Comparison of ENCODE assay signal across 18 cellular contexts in genomic region chr21:31288191-31288590, GRCh38. TPM values are rescaled to one million over a fixed set of nuclear protein-coding genes. Genes with fewer than 3 reads are reported as not detected.
DNase-seq lines count a peak whose midpoint lies in the region; ATAC-seq and TF ChIP-seq lines count a peak whose summit lies in the region.
"Had no signal": no experiment of that assay in that cellular context is flagged by ENCODE, and none has a peak within 500 bp of the region (broad histone marks: within the 10 kb centered on the region; RNA-seq: fewer than 3 reads in every experiment).

No MANE protein-coding gene starts in this region.

- H3K4me1 Mint-ChIP-seq in activated T-cell treated with anti-CD3 and anti-CD28 coated beads, Interleukin-2, amount 50 U/mL, for 24 hours (ENCODE audit: low read depth) = peaks cover 35% of the 10 kb centered on the region
- H3K4me1 Mint-ChIP-seq in activated T-cell treated with anti-CD3 and anti-CD28 coated beads, Interleukin-2, amount 50 U/mL, for 72 hours (ENCODE audit: low read depth) = peaks cover 28% of the 10 kb centered on the region
- H3K4me1 Mint-ChIP-seq in activated T-helper 17 cell treated with anti-CD3 and anti-CD28 coated beads, Interleukin-2, amount 50 U/mL, for 72 hours = peaks cover 8% of the 10 kb centered on the region
- H3K4me1 Mint-ChIP-seq: B cell had no signal

- no peaks in the 10 kb centered on the region for H3K79me2 ChIP-seq in HCT116 (ENCODE audit: insufficient read depth, low read length)

- BruUV-seq in HCT116 (replicated peaks; lab: Mats Ljungman, UMichigan) = no TSS peak

- H3K27ac ChIP-seq in HCT116 (ENCODE audit: low read depth, low read length) = no peak overlapping the region
- H3K27ac ChIP-seq: 22Rv1; A549; BLaER1 treated with 17β-estradiol and CSF1 and Interleukin-3, amounts not matched to agents 10 nM and 100 nM; C4-2B had no signal

- H3K9ac ChIP-seq in HCT116 (ENCODE audit: low read length) = no peak overlapping the region
- H3K9ac ChIP-seq: BLaER1 treated with 17β-estradiol and CSF1 and Interleukin-3, amounts not matched to agents 10 nM and 100 nM had no signal

- H3K36me3 Mint-ChIP-seq in activated T-cell treated with anti-CD3 and anti-CD28 coated beads, Interleukin-2, amount 50 U/mL, for 24 hours (ENCODE audit: low read depth) = peaks cover 37% of the 10 kb centered on the region
- H3K36me3 Mint-ChIP-seq in activated T-cell treated with anti-CD3 and anti-CD28 coated beads, Interleukin-2, amount 50 U/mL, for 72 hours (ENCODE audit: insufficient read depth in 2 of 2) = peaks cover 6 to 21% of the 10 kb centered on the region in 2 donors
- peaks cover under 1% of the 10 kb centered on the region for H3K36me3 Mint-ChIP-seq in activated T-helper 17 cell treated with anti-CD3 and anti-CD28 coated beads, Interleukin-2, amount 50 U/mL, for 72 hours (ENCODE audit: low read depth)
- H3K36me3 Mint-ChIP-seq: CD8-positive, alpha-beta T cell had no signal

- POLR2A ChIA-PET in HCT116 (lab: Charles Lee) = no interaction called here

- CTCF ChIA-PET in HCT116 (lab: Charles Lee) = no interaction called here

- RAD21 ChIA-PET in HCT116 (lab: Charles Lee; ENCODE audit: low non-redundant PET in 1 of 2, low total read pairs in 2 of 2, uncharacterized antibody in 2 of 2, unreplicated experiment in 2 of 2) = no interaction called here

- H3K27me3 Mint-ChIP-seq in activated T-cell treated with anti-CD3 and anti-CD28 coated beads, Interleukin-2, amount 50 U/mL, for 24 hours = no peaks in the 10 kb centered on the region
- H3K27me3 Mint-ChIP-seq in activated T-cell treated with anti-CD3 and anti-CD28 coated beads, Interleukin-2, amount 50 U/mL, for 72 hours (ENCODE audit: low read depth) = no peaks in the 10 kb centered on the region
- H3K27me3 Mint-ChIP-seq in activated T-helper 17 cell treated with anti-CD3 and anti-CD28 coated beads, Interleukin-2, amount 50 U/mL, for 72 hours = no peaks in the 10 kb centered on the region
- H3K27me3 Mint-ChIP-seq: B cell; CD4-positive, alpha-beta T cell had no signal

- H3K36me3 ChIP-seq in HCT116 (ENCODE audit: control insufficient read depth in 1 of 2, insufficient read depth in 2 of 2, low read length in 2 of 2) = no peaks in the 10 kb centered on the region

- peaks cover 25 to 40% of the 10 kb centered on the region in 2 experiments for H3K4me1 ChIP-seq in HCT116 (ENCODE audit: control insufficient read depth in 1 of 2, insufficient read depth in 2 of 2, low read length in 2 of 2)
- H3K4me1 ChIP-seq: A549, Caco-2 had no signal

- H3K4me3 Mint-ChIP-seq in activated T-cell treated with anti-CD3 and anti-CD28 coated beads, Interleukin-2, amount 50 U/mL, for 24 hours = no peak overlapping the region
- no peak overlapping the region for H3K4me3 Mint-ChIP-seq in activated T-cell treated with anti-CD3 and anti-CD28 coated beads, Interleukin-2, amount 50 U/mL, for 72 hours
- no peak overlapping the region for H3K4me3 Mint-ChIP-seq in activated T-helper 17 cell treated with anti-CD3 and anti-CD28 coated beads, Interleukin-2, amount 50 U/mL, for 72 hours
- H3K4me3 Mint-ChIP-seq: B cell; CD4-positive, alpha-beta T cell; CD8-positive, alpha-beta T cell had no signal

- no peak overlapping the region for H3K4me2 ChIP-seq in HCT116 (ENCODE audit: low read length)
- H3K4me2 ChIP-seq: A549; BLaER1 treated with 17β-estradiol and CSF1 and Interleukin-3, amounts not matched to agents 10 nM and 100 nM had no signal

- H3K9me2 ChIP-seq in HCT116 (ENCODE audit: insufficient read depth) = no peaks in the 10 kb centered on the region

- 0 out of 4 replicates have a peak, but pooled peaks cover 0 to 7% of the 10 kb centered on the region in 2 experiments for H3K9me3 ChIP-seq in HCT116 (ENCODE audit: control insufficient read depth in 1 of 2, insufficient read depth in 1 of 2, low read depth in 1 of 2, low read length in 2 of 2)
- H3K9me3 ChIP-seq: A549, Caco-2 had no signal

- no peaks in the 10 kb centered on the region for H3K27me3 ChIP-seq in HCT116 (ENCODE audit: insufficient read depth, low read length)
- H3K27me3 ChIP-seq: BLaER1 treated with 17β-estradiol and CSF1 and Interleukin-3, amounts not matched to agents 10 nM and 100 nM had no signal

- H3K27ac Mint-ChIP-seq in activated T-cell treated with anti-CD3 and anti-CD28 coated beads, Interleukin-2, amount 50 U/mL, for 24 hours = peak overlapping the region; percentile 19
- no peak overlapping the region for H3K27ac Mint-ChIP-seq in activated T-cell treated with anti-CD3 and anti-CD28 coated beads, Interleukin-2, amount 50 U/mL, for 72 hours
- H3K27ac Mint-ChIP-seq in activated T-helper 17 cell treated with anti-CD3 and anti-CD28 coated beads, Interleukin-2, amount 50 U/mL, for 72 hours = peak overlapping the region; percentile 17
- H3K27ac Mint-ChIP-seq: B cell; CD4-positive, alpha-beta T cell; CD8-positive, alpha-beta T cell had no signal

- TF ChIP-seq CTCF in HCT116 (IDR thresholded peaks at IDR 0.05 in 2 of 3, conservative IDR thresholded peaks at IDR 0.05 in 1 of 3; ENCODE audit: borderline replicate concordance in 1 of 3, insufficient read depth in 1 of 3, low read depth in 2 of 3, low read length in 2 of 3) = no peak

- intact Hi-C loops in HCT116 (cut with micrococcal nuclease) = no loop called here

- no peak overlapping the region for H2AFZ ChIP-seq in HCT116 (ENCODE audit: low read depth, low read length, poor library complexity, severe bottlenecking)

- H3K9me3 Mint-ChIP-seq in activated T-cell treated with anti-CD3 and anti-CD28 coated beads, Interleukin-2, amount 50 U/mL, for 24 hours = peaks cover 9% of the 10 kb centered on the region
- H3K9me3 Mint-ChIP-seq in activated T-cell treated with anti-CD3 and anti-CD28 coated beads, Interleukin-2, amount 50 U/mL, for 72 hours = peaks cover 4 to 8% of the 10 kb centered on the region in 2 donors
- peaks cover 4% of the 10 kb centered on the region for H3K9me3 Mint-ChIP-seq in activated T-helper 17 cell treated with anti-CD3 and anti-CD28 coated beads, Interleukin-2, amount 50 U/mL, for 72 hours
- H3K9me3 Mint-ChIP-seq: CD4-positive, alpha-beta T cell had no signal

- H4K20me1 ChIP-seq in HCT116 (ENCODE audit: insufficient read depth) = no peaks in the 10 kb centered on the region
- H4K20me1 ChIP-seq: BLaER1 treated with 17β-estradiol and CSF1 and Interleukin-3, amounts not matched to agents 10 nM and 100 nM had no signal

- no peak for ATAC-seq in activated T-cell treated with anti-CD3 and anti-CD28 coated beads, Interleukin-2, amount 50 U/mL, for 72 hours (replicated peaks in 1 of 2)
- no peak for ATAC-seq in HCT116
- ATAC-seq in activated T-helper 17 cell treated with anti-CD3 and anti-CD28 coated beads, Interleukin-2, amount 50 U/mL, for 72 hours (replicated peaks) = no peak
- ATAC-seq: A549; CD8-positive, alpha-beta T cell; GM12878 had no signal

- TF ChIP-seq POLR2A in HCT116 (IDR thresholded peaks at IDR 0.05; ENCODE audit: borderline replicate concordance, extremely low read depth, insufficient read depth, insufficient read length) = no peak

- no peak for DNase-seq in activated T-cell treated with anti-CD3 and anti-CD28 coated beads, Interleukin-2, amount 50 U/mL, for 24 hours
- no peak for DNase-seq in activated T-cell treated with anti-CD3 and anti-CD28 coated beads, Interleukin-2, amount 50 U/mL, for 72 hours
- DNase-seq in HCT116 (ENCODE audit: low read depth, low spot score) = no peak
- no peak for DNase-seq in NCI-H82 treated with DMSO at 0.1 percent for 48 hours (lab: John Stamatoyannopoulos, UW; ENCODE audit: unreplicated experiment)
- DNase-seq: AML-193; Caco-2; Calu3; CD4-positive, alpha-beta T cell; CD8-positive, alpha-beta T cell; DMS79 treated with DMSO at 0.1 percent for 48 hours; GDM1 had no signal

- H3K4me3 ChIP-seq in HCT116 (replicated peaks in 1 of 2; ENCODE audit: low read depth in 1 of 2, low read length in 2 of 2) = no peak overlapping the region
- H3K4me3 ChIP-seq: A549; BLaER1 treated with 17β-estradiol and CSF1 and Interleukin-3, amounts not matched to agents 10 nM and 100 nM; GM12878 had no signal

- TF ChIP-seq RAD21 in HCT116 (IDR thresholded peaks at IDR 0.05; ENCODE audit: low read depth) = no peak

TF ChIP-seq in HCT116, 20 proteins besides CTCF, POLR2A, EP300 and RAD21:
- 0 out of 2 replicates have a peak, but pooled peaks have one; percentile 29 for TF ChIP-seq CBX3 (IDR thresholded peaks at IDR 0.05; ENCODE audit: low read depth)
- TF ChIP-seq EZH2 (IDR thresholded peaks at IDR 0.05) = no peak

RNA-seq across cellular contexts. Expression of gene TIAM1, which starts 55.9 kb away (rescaled TPM):
- total RNA-seq in activated T-cell treated with anti-CD3 and anti-CD28 coated beads, Interleukin-2, amount 50 U/mL, for 72 hours = 10 to 100 TPM; 62.2 to 63.7 TPM
- 47.8 TPM for total RNA-seq in HCT116 (2021; ENCODE audit: unreplicated experiment)
- polyA plus RNA-seq in HCT116 (2012) = 19.5 and 23.1 TPM in 2 replicates
- 10 to 100 TPM; 23.4 to 63.4 TPM for total RNA-seq in activated T-helper 17 cell treated with anti-CD3 and anti-CD28 coated beads, Interleukin-2, amount 50 U/mL, for 72 hours
